1 cellular context compared by ENCODE assay signal in the genomic region with DNA sequence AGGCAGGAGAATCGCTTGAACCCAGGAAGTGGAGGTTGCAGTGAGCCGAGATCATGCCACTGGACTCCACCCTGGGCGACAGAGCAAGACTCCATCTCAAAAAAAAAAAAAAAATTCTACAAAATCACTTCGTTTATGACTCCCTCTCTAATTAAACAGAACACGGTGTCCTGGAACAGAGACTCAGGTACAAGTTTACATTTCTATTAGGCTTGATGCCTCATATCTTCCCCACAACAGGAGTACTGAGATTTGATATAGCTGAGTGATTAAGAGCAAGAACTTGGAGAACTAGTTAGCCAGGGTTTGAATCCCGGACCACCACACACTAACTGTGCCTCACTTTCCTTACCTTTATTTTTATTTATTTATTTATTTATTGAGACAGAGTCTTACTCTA.
TF ChIP-seq lines count a peak whose summit lies in the region.

No MANE protein-coding gene starts in this region.

TF ChIP-seq in SK-N-SH, 30 proteins besides CTCF, POLR2A, EP300 and RAD21 (continued from another document):
- TF ChIP-seq, protein P1, sequence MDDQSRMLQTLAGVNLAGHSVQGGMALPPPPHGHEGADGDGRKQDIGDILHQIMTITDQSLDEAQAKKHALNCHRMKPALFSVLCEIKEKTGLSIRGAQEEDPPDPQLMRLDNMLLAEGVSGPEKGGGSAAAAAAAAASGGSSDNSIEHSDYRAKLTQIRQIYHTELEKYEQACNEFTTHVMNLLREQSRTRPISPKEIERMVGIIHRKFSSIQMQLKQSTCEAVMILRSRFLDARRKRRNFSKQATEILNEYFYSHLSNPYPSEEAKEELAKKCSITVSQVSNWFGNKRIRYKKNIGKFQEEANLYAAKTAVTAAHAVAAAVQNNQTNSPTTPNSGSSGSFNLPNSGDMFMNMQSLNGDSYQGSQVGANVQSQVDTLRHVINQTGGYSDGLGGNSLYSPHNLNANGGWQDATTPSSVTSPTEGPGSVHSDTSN (IDR thresholded peaks at IDR 0.05): no peak
- TF ChIP-seq TCF12 (IDR thresholded peaks at IDR 0.05) (no peak), ELF1 (IDR thresholded peaks at IDR 0.05) (no peak)
